In genomic region chrX:46588263-46588662, GRCh38 we compare ENCODE assay signal across 8 cellular contexts. TPM values are rescaled to one million over a fixed set of nuclear protein-coding genes. Genes with fewer than 3 reads are reported as not detected.
DNase-seq lines count a peak whose midpoint lies in the region; ATAC-seq and TF ChIP-seq lines count a peak whose summit lies in the region.

No MANE protein-coding gene starts in this region.

- H3K27me3 Mint-ChIP-seq in activated CD4-positive, alpha-beta T cell treated with anti-CD3 and anti-CD28 coated beads, Interleukin-2, amount 10 ng/mL, durations not matched to agents 7 days and 5 days: no peaks in the 10 kb centered on the region

- intact Hi-C loops in spleen (cut with DNase I; ENCODE audit: low total_unique reads): no loop called here

- peaks cover 19% of the 10 kb centered on the region for H3K36me3 Mint-ChIP-seq in activated CD4-positive, alpha-beta T cell treated with anti-CD3 and anti-CD28 coated beads, Interleukin-2, amount 10 ng/mL, durations not matched to agents 7 days and 5 days (ENCODE audit: low read depth)

- no peaks in the 10 kb centered on the region for H3K9me3 ChIP-seq in spleen

- POLR2A ChIA-PET in activated CD4-positive, alpha-beta T cell treated with anti-CD3 and anti-CD28 coated beads, Interleukin-2, amount 10 ng/mL, durations not matched to agents 7 days and 5 days (lab: Charles Lee): no interaction called here

- DNase-seq in HCEC 1CT (peak; percentile 76), fibroblast of gingiva (ENCODE audit: low read depth) (peak; percentile 81), spleen (no peak), NCI-H187 (lab: John Stamatoyannopoulos, UW) (no peak), mesenteric fat pad (ENCODE audit: low spot score) (no peak)
- DNase-seq in activated CD4-positive, alpha-beta T cell treated with anti-CD3 and anti-CD28 coated beads, Interleukin-2, amount 10 ng/mL, durations not matched to agents 7 days and 5 days: peak; percentile 65

- TF ChIP-seq POLR2A in spleen (IDR thresholded peaks at IDR 0.05): no peak

- no peaks in the 10 kb centered on the region for H3K27me3 ChIP-seq in spleen (replicated peaks in 1 of 7)

- peak overlapping the region; percentile 92 for H3K27ac Mint-ChIP-seq in activated CD4-positive, alpha-beta T cell treated with anti-CD3 and anti-CD28 coated beads, Interleukin-2, amount 10 ng/mL, durations not matched to agents 7 days and 5 days

- no peaks in the 10 kb centered on the region for H3K36me3 ChIP-seq in spleen

- TF ChIP-seq CTCF in spleen (IDR thresholded peaks at IDR 0.05 in 8 of 11, conservative IDR thresholded peaks at IDR 0.05 in 3 of 11): no peak

- peak overlapping the region in 7 of 8 donors; percentile 47 to 78 (median 69) for H3K27ac ChIP-seq in spleen

- H3K4me3 ChIP-seq in spleen: peak overlapping the region in 2 of 8 donors; percentile 13 to 16

- no peaks in the 10 kb centered on the region for H3K9me3 Mint-ChIP-seq in activated CD4-positive, alpha-beta T cell treated with anti-CD3 and anti-CD28 coated beads, Interleukin-2, amount 10 ng/mL, durations not matched to agents 7 days and 5 days

- peak overlapping the region; percentile 59 for H3K4me3 Mint-ChIP-seq in activated CD4-positive, alpha-beta T cell treated with anti-CD3 and anti-CD28 coated beads, Interleukin-2, amount 10 ng/mL, durations not matched to agents 7 days and 5 days

- ATAC-seq in HG03039 (IDR thresholded peaks at IDR 0.05; ENCODE audit: unreplicated experiment) (no peak), HG02588 (IDR thresholded peaks at IDR 0.05; ENCODE audit: unreplicated experiment) (no peak)

- CTCF ChIA-PET in activated CD4-positive, alpha-beta T cell treated with anti-CD3 and anti-CD28 coated beads, Interleukin-2, amount 10 ng/mL, durations not matched to agents 7 days and 5 days (lab: Charles Lee): interaction anchor here (0.7 to 1.7 kb wide), 3 partner anchors 11 to 765 kb away, joined by 3 to 7 read pairs (median 4); no protein-coding TSS in a partner anchor

- H3K4me1 ChIP-seq in spleen: peaks cover 2 to 64% (median 28%) of the 10 kb centered on the region in 6 donors

- H3K4me1 Mint-ChIP-seq in activated CD4-positive, alpha-beta T cell treated with anti-CD3 and anti-CD28 coated beads, Interleukin-2, amount 10 ng/mL, durations not matched to agents 7 days and 5 days: peaks cover 42% of the 10 kb centered on the region

- WGBS in spleen, 5 donors: 0 to 34% (median 12%) methylated on average over 3 to 4 of the region's 4 CpGs

RNA-seq across cellular contexts. Expression of gene CHST7, which starts 14.7 kb away (rescaled TPM):
- 1 to 10 TPM; 8.4 to 9.9 TPM for total RNA-seq in activated CD4-positive, alpha-beta T cell treated with anti-CD3 and anti-CD28 coated beads, Interleukin-2, amount 10 ng/mL, durations not matched to agents 7 days and 5 days
- total RNA-seq in spleen (10 to 100 TPM; 14.6 to 43.9 (median 29.2) TPM), mesenteric fat pad (8.3 TPM)
- 1 to 10 TPM; 2.0 to 5.2 (median 2.9) TPM for polyA plus RNA-seq in spleen

RNA-seq across cellular contexts. Expression of gene ZNF674, which starts 43.0 kb away (rescaled TPM):
- 1 to 10 TPM; 5.3 to 5.4 TPM for total RNA-seq in activated CD4-positive, alpha-beta T cell treated with anti-CD3 and anti-CD28 coated beads, Interleukin-2, amount 10 ng/mL, durations not matched to agents 7 days and 5 days
- total RNA-seq in spleen (10 to 100 TPM in 2 of 7 donors, 1 to 10 TPM in 5; 4.2 to 10.7 (median 6.7) TPM), mesenteric fat pad (2.1 TPM)
- polyA plus RNA-seq in spleen: 1 to 10 TPM in 1 of 3 donors, under 1 TPM in 2; 0.77 to 1.1 (median 0.80) TPM

Comparison
In these comparisons a context has a peak if more than half of its experiments do, and no peak if none do; other contexts are left out.
1. DNase-seq: peak in HCEC 1CT (single experiment), activated CD4-positive, alpha-beta T cell treated with anti-CD3 and anti-CD28 coated beads, Interleukin-2, amount 10 ng/mL, durations not matched to agents 7 days and 5 days (single experiment) and fibroblast of gingiva (single experiment); none in spleen (single experiment), NCI-H187 (0 of 2) and mesenteric fat pad (single experiment).